Comparison of ENCODE assay signal across 19 cellular contexts in the genomic region with DNA sequence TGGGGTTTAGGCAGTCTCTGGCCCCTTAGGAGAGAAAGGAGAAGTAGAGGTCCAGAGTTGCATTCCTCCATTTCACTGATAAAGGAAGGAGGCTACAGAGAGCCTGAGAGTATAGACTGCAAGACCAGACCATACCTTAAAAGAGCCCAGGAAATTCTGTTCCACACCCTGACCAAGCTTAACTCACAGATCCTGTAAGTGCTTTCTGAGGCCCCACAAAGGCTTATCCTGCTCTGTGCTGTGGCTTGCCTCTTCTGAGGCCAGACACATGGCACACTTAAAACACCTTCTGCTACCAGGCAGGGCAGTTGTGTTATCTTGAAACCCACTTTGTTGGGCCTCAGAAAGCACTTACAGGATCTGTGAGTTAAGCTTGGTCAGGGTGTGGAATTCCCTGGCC. TPM values are rescaled to one million over a fixed set of nuclear protein-coding genes. Genes with fewer than 3 reads are reported as not detected.
DNase-seq lines count a peak whose midpoint lies in the region; ATAC-seq and TF ChIP-seq lines count a peak whose summit lies in the region.
"Had no signal": no experiment of that assay in that cellular context is flagged by ENCODE, and none has a peak within 500 bp of the region (broad histone marks: within the 10 kb centered on the region; RNA-seq: fewer than 3 reads in every experiment).

No MANE protein-coding gene starts in this region.

- H3K4ac ChIP-seq in mesenchymal stem cell (ENCODE audit: low read depth in 1 of 2, low read length in 2 of 2), result no peak overlapping the region

- DNase-seq in Calu3 (no peak), HFFc6 (no peak), mesenchymal stem cell (no peak), mucosa of gallbladder (ENCODE audit: low spot score) (no peak), iPS-NIHi7 (ENCODE audit: extremely low spot score) (no peak)
- peak; percentile 17 for DNase-seq in activated CD8-positive, alpha-beta T cell treated with anti-CD3 and anti-CD28 coated beads for 36 hours
- DNase-seq: cortex of kidney; H7; left cardiac atrium; MV-4-11; NCI-H2029; NCI-H446; Right ventricle myocardium superior; stimulated activated CD4-positive, alpha-beta T cell treated with anti-CD3 and anti-CD28 coated beads, Interleukin-2, amount 100 ng/mL, for 24 hours had no signal

- H3K4me2 ChIP-seq in mesenchymal stem cell (ENCODE audit: low read length, poor library complexity, severe bottlenecking), result no peak overlapping the region

- no peak overlapping the region for H4K91ac ChIP-seq in mesenchymal stem cell (ENCODE audit: low read length)

- ATAC-seq in activated CD8-positive, alpha-beta T cell treated with anti-CD3 and anti-CD28 coated beads for 36 hours, result peak; percentile 32
- ATAC-seq in GM21360 (IDR thresholded peaks at IDR 0.05; ENCODE audit: unreplicated experiment), result no peak
- ATAC-seq: left cardiac atrium, sciatic nerve had no signal

- H3K9me3 Mint-ChIP-seq in Calu3 (ENCODE audit: low read depth, unreplicated experiment) (no peaks in the 10 kb centered on the region), HFFc6 (no peaks in the 10 kb centered on the region)
- no peaks in the 10 kb centered on the region for H3K9me3 Mint-ChIP-seq in activated CD8-positive, alpha-beta T cell treated with anti-CD3 and anti-CD28 coated beads for 36 hours
- H3K9me3 Mint-ChIP-seq: activated naive CD4-positive, alpha-beta T cell treated with anti-CD3 and anti-CD28 coated beads, Interleukin-2, amount 50 U/mL, for 24 hours; brain; mesothelial cell of epicardium had no signal

- H3K18ac ChIP-seq in mesenchymal stem cell (ENCODE audit: low read depth in 1 of 2, low read length in 2 of 2), result peak overlapping the region in 1 of 2 experiments; percentile 85

- H3K79me1 ChIP-seq in mesenchymal stem cell (replicated peaks; ENCODE audit: low read length, poor library complexity, severe bottlenecking), result peaks cover 5% of the 10 kb centered on the region

- no peak overlapping the region for H3K23ac ChIP-seq in mesenchymal stem cell (ENCODE audit: low read length in 2 of 2)

- POLR2A ChIA-PET in activated CD8-positive, alpha-beta T cell treated with anti-CD3 and anti-CD28 coated beads for 36 hours (lab: Charles Lee), result no interaction called here

- TF ChIP-seq CTCF in Calu3 (IDR thresholded peaks at IDR 0.05; ENCODE audit: unreplicated experiment) (no peak), HFFc6 (IDR thresholded peaks at IDR 0.05) (no peak)
- no peak for TF ChIP-seq CTCF in activated CD8-positive, alpha-beta T cell treated with anti-CD3 and anti-CD28 coated beads for 36 hours (IDR thresholded peaks at IDR 0.05)

- no peak overlapping the region for H3K4me3 ChIP-seq in mesenchymal stem cell (ENCODE audit: insufficient read depth in 1 of 2, low read depth in 1 of 2, low read length in 2 of 2)

- H2AFZ ChIP-seq in mesenchymal stem cell (ENCODE audit: low read depth, low read length), result no peak overlapping the region

- H2BK12ac ChIP-seq in mesenchymal stem cell (ENCODE audit: low read length in 2 of 2), result no peak overlapping the region

- peak overlapping the region; percentile 17 for H2BK15ac ChIP-seq in mesenchymal stem cell (ENCODE audit: low read depth, poor library complexity, severe bottlenecking)

- no peaks in the 10 kb centered on the region for H3K36me3 ChIP-seq in mesenchymal stem cell (ENCODE audit: control insufficient read depth in 1 of 2, insufficient read depth in 2 of 2, low read depth in 1 of 2, low read length in 2 of 2)

- H3K27me3 Mint-ChIP-seq in Calu3 (ENCODE audit: unreplicated experiment) (no peaks in the 10 kb centered on the region), HFFc6 (ENCODE audit: insufficient read depth) (no peaks in the 10 kb centered on the region)
- H3K27me3 Mint-ChIP-seq in activated CD8-positive, alpha-beta T cell treated with anti-CD3 and anti-CD28 coated beads for 36 hours, result no peaks in the 10 kb centered on the region
- H3K27me3 Mint-ChIP-seq: activated naive CD4-positive, alpha-beta T cell treated with anti-CD3 and anti-CD28 coated beads, Interleukin-2, amount 50 U/mL, for 24 hours; brain had no signal

- no peak overlapping the region for H2BK5ac ChIP-seq in mesenchymal stem cell (ENCODE audit: low read depth, low read length, poor library complexity, severe bottlenecking)

- no TSS peak for BruUV-seq in Calu3 (replicated peaks; lab: Mats Ljungman, UMichigan)

- intact Hi-C loops in Calu3 (cut with micrococcal nuclease; ENCODE audit: unreplicated experiment), result no loop called here
- intact Hi-C loops in activated CD8-positive, alpha-beta T cell treated with anti-CD3 and anti-CD28 coated beads for 36 hours (cut with micrococcal nuclease), result no loop called here

- H4K8ac ChIP-seq in mesenchymal stem cell (ENCODE audit: low read length), result no peak overlapping the region

- no peaks in the 10 kb centered on the region for H3K27me3 ChIP-seq in mesenchymal stem cell (ENCODE audit: control insufficient read depth in 1 of 2, insufficient read depth in 1 of 2, low read length in 2 of 2)

- H3K4me1 Mint-ChIP-seq in Calu3 (ENCODE audit: low read depth, unreplicated experiment) (peaks cover 32% of the 10 kb centered on the region), HFFc6 (ENCODE audit: low read depth) (peaks cover 92% of the 10 kb centered on the region)
- H3K4me1 Mint-ChIP-seq in activated CD8-positive, alpha-beta T cell treated with anti-CD3 and anti-CD28 coated beads for 36 hours (ENCODE audit: low read depth), result peaks cover 21% of the 10 kb centered on the region

- no peak overlapping the region for H3K9ac ChIP-seq in mesenchymal stem cell (ENCODE audit: low read length)

- H3K27ac Mint-ChIP-seq in Calu3 (ENCODE audit: unreplicated experiment) (peak overlapping the region; percentile 52), HFFc6 (peak overlapping the region; percentile 90)
- no peak overlapping the region for H3K27ac Mint-ChIP-seq in activated CD8-positive, alpha-beta T cell treated with anti-CD3 and anti-CD28 coated beads for 36 hours
- H3K27ac Mint-ChIP-seq: activated naive CD4-positive, alpha-beta T cell treated with anti-CD3 and anti-CD28 coated beads, Interleukin-2, amount 50 U/mL, for 24 hours; brain; mesothelial cell of epicardium had no signal

- H3K4me3 Mint-ChIP-seq in Calu3 (ENCODE audit: low read depth, unreplicated experiment) (no peak overlapping the region), HFFc6 (peak overlapping the region; percentile 66; the same call in 1 of the 2 replicates)
- H3K4me3 Mint-ChIP-seq in activated CD8-positive, alpha-beta T cell treated with anti-CD3 and anti-CD28 coated beads for 36 hours, result no peak overlapping the region
- H3K4me3 Mint-ChIP-seq: activated naive CD4-positive, alpha-beta T cell treated with anti-CD3 and anti-CD28 coated beads, Interleukin-2, amount 50 U/mL, for 24 hours; brain; mesothelial cell of epicardium had no signal

- peaks cover 7% of the 10 kb centered on the region for H3K4me1 ChIP-seq in mesenchymal stem cell (ENCODE audit: control insufficient read depth, insufficient read depth, low read depth, low read length)

- peak overlapping the region; percentile 46 for H2AK5ac ChIP-seq in mesenchymal stem cell (ENCODE audit: low read length, severe bottlenecking)

- no peaks in the 10 kb centered on the region for H3K36me3 Mint-ChIP-seq in Calu3 (ENCODE audit: insufficient read depth, unreplicated experiment)
- H3K36me3 Mint-ChIP-seq in HFFc6 (ENCODE audit: low read depth), result peaks cover 3% of the 10 kb centered on the region
- H3K36me3 Mint-ChIP-seq in activated CD8-positive, alpha-beta T cell treated with anti-CD3 and anti-CD28 coated beads for 36 hours (ENCODE audit: low read depth), result no peaks in the 10 kb centered on the region
- H3K36me3 Mint-ChIP-seq: brain, mesothelial cell of epicardium had no signal

- CTCF ChIA-PET in Calu3 (lab: Charles Lee), result no interaction called here
- CTCF ChIA-PET in activated CD8-positive, alpha-beta T cell treated with anti-CD3 and anti-CD28 coated beads for 36 hours (lab: Charles Lee), result no interaction called here

- H3K9me3 ChIP-seq in mesenchymal stem cell (ENCODE audit: control insufficient read depth, low read length), result no peaks in the 10 kb centered on the region

- H3K14ac ChIP-seq in mesenchymal stem cell (ENCODE audit: low read length in 2 of 2), result no peak overlapping the region

- H3K27ac ChIP-seq in mesenchymal stem cell (ENCODE audit: low read length, poor library complexity, severe bottlenecking), result peak overlapping the region; percentile 31

- H2BK120ac ChIP-seq in mesenchymal stem cell (ENCODE audit: low read depth, low read length), result no peak overlapping the region

RNA-seq across cellular contexts. Expression of a gene that starts 39.1 kb away (rescaled TPM):
- total RNA-seq in Calu3 (2022) (4.5 and 5.1 TPM in 2 replicates), mucosa of gallbladder (2.2 TPM)
- total RNA-seq in HFFc6 (2021; fragmentation: NEBNext Ultra II Directional; extraction: Animal tissue kit (Norgen Biotek cat#: 25700)), result 1 to 10 TPM in 1 of 6 experiments, under 1 TPM in 5; 0.40 to 1.0 (median 0.77) TPM
- total RNA-seq in activated CD8-positive, alpha-beta T cell treated with anti-CD3 and anti-CD28 coated beads for 36 hours, result 1 to 10 TPM in 1 of 2 experiments, under 1 TPM in 1; 0.40 to 1.1 TPM
- polyA plus RNA-seq in mesenchymal stem cell (2013, experiment 1 of 2), result 0.12 TPM
- 0.23 TPM for polyA plus RNA-seq in mesenchymal stem cell (2013, experiment 2 of 2)
